19 cellular contexts compared by ENCODE assay signal in the genomic region with DNA sequence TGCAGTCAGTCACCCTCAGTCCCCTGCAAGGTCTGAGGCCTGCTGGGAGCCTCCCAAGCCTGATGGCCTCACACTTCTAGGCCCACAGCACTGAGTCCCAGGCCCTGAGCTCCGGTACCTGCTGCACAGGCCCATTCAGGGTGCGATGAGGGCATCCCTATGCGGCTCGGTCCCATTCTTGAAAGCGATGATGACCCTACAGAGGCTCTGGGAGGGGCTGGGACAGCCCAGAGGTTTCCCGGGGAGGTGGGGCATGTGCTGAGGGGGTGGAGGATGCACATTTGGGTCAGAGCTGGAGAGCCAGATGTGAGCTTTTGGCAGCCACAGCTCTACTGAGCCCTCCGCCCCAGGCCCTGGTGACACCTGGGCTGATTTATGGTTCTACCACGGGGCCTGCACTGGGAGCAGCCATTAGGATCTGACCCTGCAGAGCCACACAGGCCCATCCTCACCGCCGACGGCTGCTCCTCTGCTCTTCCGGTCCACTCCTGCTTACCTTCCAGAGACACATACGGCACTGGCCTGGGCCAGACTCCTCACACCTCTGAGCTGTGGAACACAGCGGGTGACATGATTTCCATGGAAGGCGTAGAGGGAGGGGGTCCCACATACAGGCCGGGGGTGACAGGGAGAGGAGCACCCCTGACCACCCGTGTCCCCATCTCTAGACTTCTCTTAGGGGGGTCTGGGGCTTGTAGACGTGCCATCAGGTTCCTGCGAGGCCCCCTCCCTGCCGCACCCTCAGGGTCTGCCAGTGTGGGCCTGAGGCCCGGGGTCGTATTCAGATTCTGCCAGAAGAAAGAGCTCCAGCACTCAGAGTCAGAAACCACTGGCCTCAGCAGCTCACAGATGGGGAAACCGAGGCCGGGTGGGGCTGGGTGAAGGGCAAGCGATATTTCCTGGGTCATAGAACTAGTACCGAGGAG. TPM values are rescaled to one million over a fixed set of nuclear protein-coding genes. Genes with fewer than 3 reads are reported as not detected.
"Had no signal": no experiment of that assay in that cellular context is flagged by ENCODE, and none has a peak within 500 bp of the region (broad histone marks: within the 10 kb centered on the region; RNA-seq: fewer than 3 reads in every experiment).

No MANE protein-coding gene starts in this region.

- ATAC-seq: activated T-helper 17 cell treated with anti-CD3 and anti-CD28 coated beads, Interleukin-2, amount 50 U/mL, for 72 hours had no signal

- H3K4me1 ChIP-seq: ascending aorta, breast epithelium, tibial artery, vagina had no signal

- H3K27ac ChIP-seq: ascending aorta, breast epithelium, sigmoid colon, tibial artery, vagina had no signal

- H3K4me3 ChIP-seq: ascending aorta, breast epithelium, left ventricle myocardium inferior, sigmoid colon, tibial artery, vagina had no signal

- H3K27me3 ChIP-seq: ascending aorta, breast epithelium, sigmoid colon, vagina had no signal

- H3K9me3 ChIP-seq: ascending aorta, breast epithelium, left ventricle myocardium inferior, sigmoid colon, tibial artery, vagina had no signal

- DNase-seq: activated CD4-positive, alpha-beta T cell treated with anti-CD3 and anti-CD28 coated beads, Interleukin-2, amount 50 U/mL, for 1 hour; activated naive CD4-positive, alpha-beta T cell treated with Interleukin-2 at 50 U/mL for 16 hours; cerebellar nuclear complex; effector CD8-positive, alpha-beta T cell; foreskin fibroblast; hippocampal formation; left ventricle myocardium inferior; sigmoid colon; stimulated activated CD4-positive, alpha-beta T cell treated with anti-CD3 and anti-CD28 coated beads, Interleukin-1b, Interleukin-23, amount 100 ng/mL, for 48 hours; tibial artery had no signal

- H3K36me3 ChIP-seq: ascending aorta, breast epithelium, left ventricle myocardium inferior, sigmoid colon, tibial artery, vagina had no signal

RNA-seq across cellular contexts. Expression of gene COL23A1, which starts 53.4 kb away (rescaled TPM):
- total RNA-seq: endothelial cell of umbilical vein, osteocyte, pulmonary artery endothelial cell had no signal
- polyA plus RNA-seq: endothelial cell of umbilical vein, keratinocyte, neural cell had no signal
